Comparison of ENCODE assay signal across 1 cellular context in genomic region chr20:43462369-43463132, GRCh38.
TF ChIP-seq lines count a peak whose summit lies in the region.

No MANE protein-coding gene starts in this region.

TF ChIP-seq in K562, 482 proteins besides CTCF, POLR2A, EP300 and RAD21 (continued from another document):
- no peak for TF ChIP-seq CREB5 (CRISPR knock-in tag; IDR thresholded peaks at IDR 0.05)
- no peak for TF ChIP-seq ZNF134 (CRISPR knock-in tag; conservative IDR thresholded peaks at IDR 0.05)
- peak; percentile 45; the same call in 1 of the 2 replicates for TF ChIP-seq POLR2AphosphoS5 (IDR thresholded peaks at IDR 0.05; ENCODE audit: control insufficient read depth, insufficient read depth, low read depth, low read length)
- no peak for TF ChIP-seq PTBP1 (IDR thresholded peaks at IDR 0.05; ENCODE audit: low read depth, low read length)
- TF ChIP-seq GTF2F1 (IDR thresholded peaks at IDR 0.05; ENCODE audit: low read depth, low read length), result no peak
- peak; percentile 1 for TF ChIP-seq RBM22 (IDR thresholded peaks at IDR 0.05; ENCODE audit: low read depth, low read length, poor library complexity, severe bottlenecking)
- no peak for TF ChIP-seq NR0B1 (IDR thresholded peaks at IDR 0.05; ENCODE audit: partially characterized antibody)
- no peak for TF ChIP-seq BHLHE40 (IDR thresholded peaks at IDR 0.05; ENCODE audit: low read length)
- TF ChIP-seq ZNF740 (CRISPR knock-in tag; IDR thresholded peaks at IDR 0.05), result no peak
- TF ChIP-seq ZNF740 (tag; IDR thresholded peaks at IDR 0.05), result no peak
- TF ChIP-seq NEUROD1 (IDR thresholded peaks at IDR 0.05; ENCODE audit: borderline replicate concordance, low read depth, low read length, partially characterized antibody), result no peak
- TF ChIP-seq ZNF780A (CRISPR knock-in tag; IDR thresholded peaks at IDR 0.05), result no peak
- TF ChIP-seq RERE (CRISPR knock-in tag; IDR thresholded peaks at IDR 0.05; ENCODE audit: borderline replicate concordance), result no peak
- TF ChIP-seq CTBP1 (IDR thresholded peaks at IDR 0.05; ENCODE audit: borderline replicate concordance), result no peak
- TF ChIP-seq SMC3 (conservative IDR thresholded peaks at IDR 0.05; ENCODE audit: insufficient read depth, low read depth, low read length), result no peak
- TF ChIP-seq ASH1L (IDR thresholded peaks at IDR 0.05; ENCODE audit: borderline replicate concordance, low read depth, partially characterized antibody), result no peak
- no peak for TF ChIP-seq HMG20A (CRISPR knock-in tag; conservative IDR thresholded peaks at IDR 0.05)
- TF ChIP-seq NFE2L1 (tag; IDR thresholded peaks at IDR 0.05; ENCODE audit: borderline replicate concordance, low read depth), result no peak
- TF ChIP-seq NFIC (IDR thresholded peaks at IDR 0.05), result no peak
- no peak for TF ChIP-seq CBX3 (IDR thresholded peaks at IDR 0.05; ENCODE audit: borderline replicate concordance in 1 of 2, low read length in 2 of 2)
- no peak for TF ChIP-seq SMAD3 (CRISPR knock-in tag; conservative IDR thresholded peaks at IDR 0.05)
- peak; percentile 19; the same call in 1 of the 2 replicates for TF ChIP-seq POLR2G (IDR thresholded peaks at IDR 0.05; ENCODE audit: low read depth, low read length)
- TF ChIP-seq CXXC5 (CRISPR knock-in tag; IDR thresholded peaks at IDR 0.05), result no peak
- TF ChIP-seq CHD2 (IDR thresholded peaks at IDR 0.05; ENCODE audit: low read depth, low read length), result no peak
- TF ChIP-seq FOXA1 (IDR thresholded peaks at IDR 0.05; ENCODE audit: borderline replicate concordance), result no peak
- no peak for TF ChIP-seq ZKSCAN3 (CRISPR knock-in tag; IDR thresholded peaks at IDR 0.05)
- no peak for TF ChIP-seq HMG20B (CRISPR knock-in tag; IDR thresholded peaks at IDR 0.05)
- TF ChIP-seq TFAP4 (CRISPR knock-in tag; IDR thresholded peaks at IDR 0.05; ENCODE audit: borderline replicate concordance), result no peak
- TF ChIP-seq CHAMP1 (IDR thresholded peaks at IDR 0.05), result no peak
